ENCODE assay signal across 12 cellular contexts in genomic region chr5:78243639-78244038, GRCh38. TPM values are rescaled to one million over a fixed set of nuclear protein-coding genes. Genes with fewer than 3 reads are reported as not detected.
DNase-seq lines count a peak whose midpoint lies in the region; ATAC-seq, FAIRE-seq and TF ChIP-seq lines count a peak whose summit lies in the region.
"Had no signal": no experiment of that assay in that cellular context is flagged by ENCODE, and none has a peak within 500 bp of the region (broad histone marks: within the 10 kb centered on the region; RNA-seq: fewer than 3 reads in every experiment).

No MANE protein-coding gene starts in this region.

- no peaks in the 10 kb centered on the region; the same call in 1 of the 2 replicates for H3K79me1 ChIP-seq in H1 (ENCODE audit: low read depth, low read length)

- H3K23ac ChIP-seq in H1 (ENCODE audit: insufficient read length) = no peak overlapping the region

- H3K36me3 Mint-ChIP-seq in activated CD8-positive, alpha-beta T cell treated with anti-CD3 and anti-CD28 coated beads, Interleukin-2, amount 10 ng/mL, durations not matched to agents 7 days and 5 days (ENCODE audit: low read depth) = peaks cover 17% of the 10 kb centered on the region

- H3K4me3 ChIP-seq in MG63 (no peak overlapping the region), H1 (ENCODE audit: extremely low read depth in 1 of 4, insufficient read depth in 2 of 4, low read depth in 3 of 4, low read length in 4 of 4) (no peak overlapping the region), osteoblast (ENCODE audit: insufficient read depth, low read length) (no peak overlapping the region)

- peak overlapping the region; percentile 33; the same call in 1 of the 2 replicates for H2AK5ac ChIP-seq in H1 (ENCODE audit: low read depth, low read length)

- H2AFZ ChIP-seq in H1 (ENCODE audit: low read length) = no peak overlapping the region
- H2AFZ ChIP-seq in osteoblast (ENCODE audit: low read length) = no peak overlapping the region

- H2BK120ac ChIP-seq in H1 (replicated peaks; ENCODE audit: low read depth, low read length) = no peak overlapping the region

- TF ChIP-seq CTCF in H1 (IDR thresholded peaks at IDR 0.05; ENCODE audit: control extremely low read depth in 1 of 3, insufficient read depth in 1 of 3, low read depth in 1 of 3, low read length in 3 of 3) (no peak), osteoblast (IDR thresholded peaks at IDR 0.05; ENCODE audit: extremely low read depth, low read depth, low read length) (no peak), omental fat pad (IDR thresholded peaks at IDR 0.05) (no peak)

- no peak for FAIRE-seq in H1 (lab: Jason Lieb, UNC)
- FAIRE-seq: D721Med, small intestine had no signal

- TF ChIP-seq RAD21 in H1 (IDR thresholded peaks at IDR 0.05 in 1 of 2, conservative IDR thresholded peaks at IDR 0.05 in 1 of 2; ENCODE audit: low read depth in 2 of 2, low read length in 2 of 2) = no peak

- no peaks in the 10 kb centered on the region for H3K4me1 Mint-ChIP-seq in activated CD8-positive, alpha-beta T cell treated with anti-CD3 and anti-CD28 coated beads, Interleukin-2, amount 10 ng/mL, durations not matched to agents 7 days and 5 days (ENCODE audit: low read depth)

- no peaks in the 10 kb centered on the region for H3K9me3 Mint-ChIP-seq in activated CD8-positive, alpha-beta T cell treated with anti-CD3 and anti-CD28 coated beads, Interleukin-2, amount 10 ng/mL, durations not matched to agents 7 days and 5 days (ENCODE audit: insufficient read depth)
- H3K9me3 Mint-ChIP-seq: T-cell had no signal

- H4K20me1 ChIP-seq in H1 (replicated peaks in 1 of 2; ENCODE audit: control insufficient read depth in 1 of 2, insufficient read depth in 2 of 2, low read length in 2 of 2) = peaks cover 0 to 3% of the 10 kb centered on the region in 2 experiments
- peaks cover 21% of the 10 kb centered on the region for H4K20me1 ChIP-seq in osteoblast (ENCODE audit: insufficient read depth, low read length)

- no peak overlapping the region for H3K27ac Mint-ChIP-seq in activated CD8-positive, alpha-beta T cell treated with anti-CD3 and anti-CD28 coated beads, Interleukin-2, amount 10 ng/mL, durations not matched to agents 7 days and 5 days
- H3K27ac Mint-ChIP-seq: T-cell had no signal

- DNase-seq in EH (ENCODE audit: low read depth) (peak; percentile 88), MG63 (peak; percentile 48), H1 (ENCODE audit: low read depth in 1 of 2, low spot score in 2 of 2) (no peak), osteoblast (ENCODE audit: insufficient read length, low spot score, missing footprints) (peak; percentile 84), HuH-7.5 (ENCODE audit: low spot score) (no peak), HEK293T (ENCODE audit: extremely low spot score) (no peak), omental fat pad (ENCODE audit: low spot score) (no peak)
- no peak for DNase-seq in activated CD8-positive, alpha-beta T cell treated with anti-CD3 and anti-CD28 coated beads, Interleukin-2, amount 10 ng/mL, durations not matched to agents 7 days and 5 days
- DNase-seq: aorta, small intestine, T-cell had no signal

- no peak overlapping the region for H3K18ac ChIP-seq in H1 (ENCODE audit: extremely low read depth, low read length)

- no peaks in the 10 kb centered on the region; the same call in 1 of the 2 replicates for H3K23me2 ChIP-seq in H1 (ENCODE audit: low read depth, low read length)

- no peak overlapping the region for H4K5ac ChIP-seq in H1 (ENCODE audit: insufficient read length, low read depth, low read length)

- H3K27me3 ChIP-seq in MG63 (no peaks in the 10 kb centered on the region), H1 (replicated peaks in 1 of 4; ENCODE audit: control insufficient read depth in 3 of 4, extremely low read depth in 1 of 4, insufficient read depth in 3 of 4, low read length in 3 of 4) (no peaks in the 10 kb centered on the region), osteoblast (ENCODE audit: insufficient read depth, low read length) (no peaks in the 10 kb centered on the region)

- H2BK15ac ChIP-seq in H1 (ENCODE audit: low read length) = no peak overlapping the region

- POLR2A ChIA-PET in H1 (lab: Charles Lee; ENCODE audit: partially characterized antibody) = no interaction called here
- POLR2A ChIA-PET in HEK293T (lab: Yijun Ruan, JAX) = no interaction called here
- POLR2A ChIA-PET in activated CD8-positive, alpha-beta T cell treated with anti-CD3 and anti-CD28 coated beads, Interleukin-2, amount 10 ng/mL, durations not matched to agents 7 days and 5 days (lab: Charles Lee) = no interaction called here

- TF ChIP-seq POLR2A in H1 (IDR thresholded peaks at IDR 0.05; ENCODE audit: control extremely low read depth in 1 of 2, low read depth in 2 of 2, low read length in 2 of 2) = no peak

- H2BK20ac ChIP-seq in H1 (ENCODE audit: low read length) = no peak overlapping the region

- CTCF ChIA-PET in H1 (lab: Charles Lee; ENCODE audit: partially characterized antibody) = no interaction called here
- CTCF ChIA-PET in HEK293T (lab: Yijun Ruan, JAX) = no interaction called here
- CTCF ChIA-PET in activated CD8-positive, alpha-beta T cell treated with anti-CD3 and anti-CD28 coated beads, Interleukin-2, amount 10 ng/mL, durations not matched to agents 7 days and 5 days (lab: Charles Lee) = no interaction called here

- H3K4me2 ChIP-seq in H1 (ENCODE audit: insufficient read depth in 1 of 2, low read depth in 2 of 2, low read length in 2 of 2) = no peak overlapping the region
- no peak overlapping the region for H3K4me2 ChIP-seq in osteoblast (ENCODE audit: insufficient read depth, low read length)

- H2BK5ac ChIP-seq in H1 (ENCODE audit: low read depth, low read length) = peak overlapping the region; percentile 21; the same call in 1 of the 2 replicates

- H4K91ac ChIP-seq in H1 (replicated peaks; ENCODE audit: insufficient read length, low read length) = no peak overlapping the region

- H3K4ac ChIP-seq in H1 (replicated peaks; ENCODE audit: insufficient read length, low read depth, low read length) = no peak overlapping the region

- H3K9me3 ChIP-seq in MG63 (peaks cover 3% of the 10 kb centered on the region; the same call in 1 of the 2 replicates), H1 (ENCODE audit: insufficient read depth in 2 of 2, low read depth in 1 of 2, low read length in 1 of 2) (no peaks in the 10 kb centered on the region), osteoblast (ENCODE audit: low read depth, low read length) (no peaks in the 10 kb centered on the region)

- TF ChIP-seq EP300 in H1 (IDR thresholded peaks at IDR 0.05; ENCODE audit: borderline replicate concordance in 1 of 2, low read depth in 2 of 2, low read length in 2 of 2) = no peak

- H3K27ac ChIP-seq in H1 (ENCODE audit: low read depth, low read length) = no peak overlapping the region
- H3K27ac ChIP-seq in osteoblast (ENCODE audit: low read depth, low read length) = peak overlapping the region; percentile 52

- H3K4me3 Mint-ChIP-seq in activated CD8-positive, alpha-beta T cell treated with anti-CD3 and anti-CD28 coated beads, Interleukin-2, amount 10 ng/mL, durations not matched to agents 7 days and 5 days = no peak overlapping the region
- H3K4me3 Mint-ChIP-seq: T-cell had no signal

- no peak overlapping the region for H2BK12ac ChIP-seq in H1 (ENCODE audit: low read depth, low read length)

- no peaks in the 10 kb centered on the region for H3K4me1 ChIP-seq in H1 (replicated peaks in 1 of 4; ENCODE audit: control insufficient read depth in 3 of 4, insufficient read depth in 4 of 4, low read length in 3 of 4)
- H3K4me1 ChIP-seq in osteoblast (ENCODE audit: insufficient read depth, low read length) = peaks cover 13% of the 10 kb centered on the region

- no peak overlapping the region for H3K9ac ChIP-seq in H1 (replicated peaks in 1 of 4; ENCODE audit: extremely low read depth in 1 of 4, low read depth in 3 of 4, low read length in 3 of 4)

- H3K27me3 Mint-ChIP-seq in activated CD8-positive, alpha-beta T cell treated with anti-CD3 and anti-CD28 coated beads, Interleukin-2, amount 10 ng/mL, durations not matched to agents 7 days and 5 days (ENCODE audit: low read depth) = no peaks in the 10 kb centered on the region
- H3K27me3 Mint-ChIP-seq: T-cell had no signal

- H3K14ac ChIP-seq in H1 (ENCODE audit: insufficient read length) = no peak overlapping the region

- no peak overlapping the region for H3K56ac ChIP-seq in H1 (replicated peaks; ENCODE audit: insufficient read length, low read depth, low read length)

- H3K79me2 ChIP-seq in H1 (ENCODE audit: control insufficient read depth in 1 of 2, insufficient read depth in 2 of 2, low read length in 2 of 2) = 0 out of 4 replicates have a peak, but pooled peaks cover 0 to 2% of the 10 kb centered on the region in 2 experiments
- peaks cover 27% of the 10 kb centered on the region for H3K79me2 ChIP-seq in osteoblast (ENCODE audit: insufficient read depth, low read length)

- H3K36me3 ChIP-seq in MG63 = peaks cover 3% of the 10 kb centered on the region
- peaks cover 0 to 2% (median 0%) of the 10 kb centered on the region in 4 experiments; a peak in 2 of 8 replicates for H3K36me3 ChIP-seq in H1 (ENCODE audit: control insufficient read depth in 2 of 4, insufficient read depth in 4 of 4, low read length in 3 of 4)
- H3K36me3 ChIP-seq in osteoblast (ENCODE audit: insufficient read depth, low read length) = no peaks in the 10 kb centered on the region

- H4K8ac ChIP-seq in H1 (ENCODE audit: extremely low read depth, insufficient read depth, low read length) = no peak overlapping the region

- no peak for ATAC-seq in activated CD8-positive, alpha-beta T cell treated with anti-CD3 and anti-CD28 coated beads, Interleukin-2, amount 10 ng/mL, durations not matched to agents 7 days and 5 days
- no peak for ATAC-seq in omental fat pad (ENCODE audit: low FRiP score)
- ATAC-seq: T-cell had no signal

TF ChIP-seq in H1, 55 proteins besides CTCF, POLR2A, EP300 and RAD21 (continues in another document):
- no peak for TF ChIP-seq CBX5 (IDR thresholded peaks at IDR 0.05; ENCODE audit: low read depth, low read length)
- no peak for TF ChIP-seq JUND (IDR thresholded peaks at IDR 0.05; ENCODE audit: low read length)

TF ChIP-seq in HEK293T, 16 proteins besides CTCF, POLR2A, EP300 and RAD21 (continues in another document):
- TF ChIP-seq BHLHE40 (IDR thresholded peaks at IDR 0.05; ENCODE audit: borderline replicate concordance) (no peak), FOXA1 (IDR thresholded peaks at IDR 0.05) (no peak)

RNA-seq across cellular contexts. Expression of gene AP3B1, which starts 50.9 kb away (rescaled TPM):
- 41.1 and 49.8 TPM in 2 replicates for total RNA-seq in MG63 (2014; rRNA removed; shearing (Covaris generic); ENCODE audit: low replicate concordance)
- 48.3 and 50.0 TPM in 2 replicates for total RNA-seq in H1 (2021; fragmentation: NEBNext Ultra II Directional; extraction: Animal tissue kit (Norgen Biotek cat#: 25700))
- polyA plus RNA-seq in H1 (2011; rRNA removed) = 23.3 and 45.8 TPM in 2 replicates
- 29.7 TPM for polyA plus RNA-seq in H1 (2011; cell fraction: cytosol; rRNA removed)
- polyA plus RNA-seq in H1 (2011; cell fraction: nucleus; rRNA removed) = 21.7 TPM
- polyA plus RNA-seq in H1 (2012, experiment 1 of 2) = 28.3 to 40.9 TPM (median 32.4 TPM) in 4 replicates
- polyA plus RNA-seq in H1 (2012, experiment 2 of 2) = 3.2 TPM
- polyA plus RNA-seq in H1 (2013, experiment 1 of 2) = 41.3 TPM
- polyA plus RNA-seq in H1 (2013, experiment 2 of 2) = 37.0 TPM
- polyA minus RNA-seq in H1 (2011; rRNA and poly(A)+ RNA removed) = 45.1 and 74.4 TPM in 2 replicates
- 24.5 TPM for polyA minus RNA-seq in H1 (2011; cell fraction: cytosol; rRNA and poly(A)+ RNA removed)
- polyA minus RNA-seq in H1 (2011; cell fraction: nucleus; rRNA and poly(A)+ RNA removed) = 68.7 TPM
- total RNA-seq in osteoblast = 77.4 and 85.7 TPM in 2 replicates
- total RNA-seq in activated CD8-positive, alpha-beta T cell treated with anti-CD3 and anti-CD28 coated beads, Interleukin-2, amount 10 ng/mL, durations not matched to agents 7 days and 5 days = 10 to 100 TPM; 42.9 to 44.3 TPM
- 10 to 100 TPM; 31.1 to 47.3 (median 41.7) TPM for total RNA-seq in omental fat pad

Comparison
In these comparisons a context has a peak if more than half of its experiments do, and no peak if none do; other contexts are left out.
1. DNase-seq: peak in EH (single experiment), MG63 (single experiment) and osteoblast (single experiment); none in H1 (0 of 2), HuH-7.5 (single experiment), HEK293T (single experiment), activated CD8-positive, alpha-beta T cell treated with anti-CD3 and anti-CD28 coated beads, Interleukin-2, amount 10 ng/mL, durations not matched to agents 7 days and 5 days (single experiment) and omental fat pad (single experiment).